In the genomic region with DNA sequence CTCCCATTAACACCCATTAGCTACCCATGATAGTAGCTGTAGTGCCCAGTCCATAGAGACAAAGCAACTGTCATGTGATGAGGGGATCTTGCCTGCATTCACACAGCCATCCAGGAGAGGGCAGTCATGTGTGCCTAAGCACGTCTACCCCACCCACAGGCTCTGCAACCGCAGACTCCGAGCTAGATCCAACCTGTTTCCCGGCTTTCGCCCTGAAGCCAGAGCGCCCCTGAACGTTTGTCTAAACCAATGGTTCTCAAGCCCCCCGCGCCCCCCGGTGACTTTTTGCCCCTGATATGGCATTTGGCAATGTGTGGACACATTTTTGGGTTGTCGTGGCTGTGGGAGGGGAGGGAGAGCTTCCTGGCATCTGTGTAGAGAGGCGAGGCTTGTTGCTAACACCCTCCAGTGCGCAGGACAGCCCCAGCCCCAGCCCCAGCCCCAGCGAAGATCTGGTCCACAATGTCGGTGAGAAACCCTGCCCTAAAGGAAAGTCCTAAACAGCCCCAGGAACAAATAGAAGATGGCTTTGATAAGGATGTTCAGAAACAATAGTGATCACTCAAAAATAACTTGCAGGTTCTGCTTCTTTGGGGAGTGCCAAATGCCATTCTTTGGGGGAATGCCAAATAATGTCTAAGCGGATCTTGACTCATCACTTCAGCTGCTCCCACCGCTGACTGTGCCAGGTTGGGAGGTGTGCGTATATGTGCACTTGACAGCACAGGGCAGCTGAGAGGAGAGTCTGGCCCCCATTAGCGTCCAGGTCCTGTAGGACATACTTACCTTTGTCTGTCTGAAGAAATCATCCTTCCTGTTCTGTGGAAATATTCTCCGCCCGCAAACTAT, we compare ENCODE assay signal across 1 cellular context.
TF ChIP-seq lines count a peak whose summit lies in the region.

No MANE protein-coding gene starts in this region.

TF ChIP-seq in HepG2, 621 proteins besides CTCF, POLR2A, EP300 and RAD21 (continued from another document and continues in another):
- TF ChIP-seq, protein P1, sequence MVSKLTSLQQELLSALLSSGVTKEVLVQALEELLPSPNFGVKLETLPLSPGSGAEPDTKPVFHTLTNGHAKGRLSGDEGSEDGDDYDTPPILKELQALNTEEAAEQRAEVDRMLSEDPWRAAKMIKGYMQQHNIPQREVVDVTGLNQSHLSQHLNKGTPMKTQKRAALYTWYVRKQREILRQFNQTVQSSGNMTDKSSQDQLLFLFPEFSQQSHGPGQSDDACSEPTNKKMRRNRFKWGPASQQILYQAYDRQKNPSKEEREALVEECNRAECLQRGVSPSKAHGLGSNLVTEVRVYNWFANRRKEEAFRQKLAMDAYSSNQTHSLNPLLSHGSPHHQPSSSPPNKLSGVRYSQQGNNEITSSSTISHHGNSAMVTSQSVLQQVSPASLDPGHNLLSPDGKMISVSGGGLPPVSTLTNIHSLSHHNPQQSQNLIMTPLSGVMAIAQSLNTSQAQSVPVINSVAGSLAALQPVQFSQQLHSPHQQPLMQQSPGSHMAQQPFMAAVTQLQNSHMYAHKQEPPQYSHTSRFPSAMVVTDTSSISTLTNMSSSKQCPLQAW (CRISPR knock-in tag; IDR thresholded peaks at IDR 0.05), result peak; percentile 60; the same call in 1 of the 2 replicates
- TF ChIP-seq SOX13 (IDR thresholded peaks at IDR 0.05) (no peak), SOX13 (CRISPR knock-in tag; conservative IDR thresholded peaks at IDR 0.05 in 1 of 2, IDR thresholded peaks at IDR 0.05 in 1 of 2) (peak in 1 of 2 experiments; percentile 32; a peak in 1 of 4 replicates), SALL1 (CRISPR knock-in tag; IDR thresholded peaks at IDR 0.05) (peak; percentile 70), SAP130 (CRISPR knock-in tag; IDR thresholded peaks at IDR 0.05; ENCODE audit: low read depth) (peak; percentile 53; the same call in 1 of the 2 replicates), CBFB (CRISPR knock-in tag; IDR thresholded peaks at IDR 0.05) (peak; percentile 52; the same call in 1 of the 2 replicates), SMC3 (IDR thresholded peaks at IDR 0.05; ENCODE audit: low read length) (peak; percentile 96), PPARG (CRISPR knock-in tag; conservative IDR thresholded peaks at IDR 0.05) (0 out of 2 replicates have a peak, but pooled peaks have one; percentile 27), ZNF460 (CRISPR knock-in tag; IDR thresholded peaks at IDR 0.05; ENCODE audit: borderline replicate concordance) (no peak), POGZ (CRISPR knock-in tag; IDR thresholded peaks at IDR 0.05) (0 out of 2 replicates have a peak, but pooled peaks have one; percentile 41), ZNF367 (CRISPR knock-in tag; IDR thresholded peaks at IDR 0.05; ENCODE audit: borderline replicate concordance) (no peak), TBX2 (CRISPR knock-in tag; IDR thresholded peaks at IDR 0.05; ENCODE audit: borderline replicate concordance) (no peak), CBX5 (CRISPR knock-in tag; IDR thresholded peaks at IDR 0.05; ENCODE audit: borderline replicate concordance) (peak; percentile 29; the same call in 1 of the 2 replicates), ZNF256 (CRISPR knock-in tag; conservative IDR thresholded peaks at IDR 0.05) (no peak), MED1 (CRISPR knock-in tag; IDR thresholded peaks at IDR 0.05) (peak; percentile 41; the same call in 1 of the 2 replicates), ZMYM4 (CRISPR knock-in tag; IDR thresholded peaks at IDR 0.05) (peak; percentile 80; the same call in 1 of the 2 replicates), GZF1 (CRISPR knock-in tag; IDR thresholded peaks at IDR 0.05) (no peak), ZMYM3 (CRISPR knock-in tag; IDR thresholded peaks at IDR 0.05) (0 out of 2 replicates have a peak, but pooled peaks have one; percentile 49), ZNF329 (CRISPR knock-in tag; IDR thresholded peaks at IDR 0.05; ENCODE audit: low read depth) (no peak), ZC3H13 (CRISPR knock-in tag; IDR thresholded peaks at IDR 0.05) (no peak), MYC (CRISPR knock-in tag; IDR thresholded peaks at IDR 0.05; ENCODE audit: borderline replicate concordance) (peak; percentile 13; the same call in 1 of the 2 replicates), FOXK1 (CRISPR knock-in tag; IDR thresholded peaks at IDR 0.05; ENCODE audit: borderline replicate concordance, low read depth) (peak; percentile 19; the same call in 1 of the 2 replicates), REPIN1 (CRISPR knock-in tag; IDR thresholded peaks at IDR 0.05; ENCODE audit: borderline replicate concordance, low read depth) (peak; percentile 78; the same call in 1 of the 2 replicates), SP1 (IDR thresholded peaks at IDR 0.05) (no peak), SP1 (CRISPR knock-in tag; IDR thresholded peaks at IDR 0.05) (peak; percentile 50; the same call in 1 of the 2 replicates), NONO (IDR thresholded peaks at IDR 0.05) (no peak), NONO (CRISPR knock-in tag; conservative IDR thresholded peaks at IDR 0.05) (0 out of 2 replicates have a peak, but pooled peaks have one; percentile 12), XRCC5 (optimal IDR thresholded peaks at IDR 0.05; ENCODE audit: low read length) (peak; percentile 67), ZNF878 (CRISPR knock-in tag; IDR thresholded peaks at IDR 0.05) (no peak; the same call in 1 of the 2 replicates), YEATS2 (CRISPR knock-in tag; IDR thresholded peaks at IDR 0.05; ENCODE audit: borderline replicate concordance) (peak; percentile 29; the same call in 1 of the 2 replicates), ZNF282 (IDR thresholded peaks at IDR 0.05; ENCODE audit: partially characterized antibody) (no peak)
- TF ChIP-seq, protein P2, sequence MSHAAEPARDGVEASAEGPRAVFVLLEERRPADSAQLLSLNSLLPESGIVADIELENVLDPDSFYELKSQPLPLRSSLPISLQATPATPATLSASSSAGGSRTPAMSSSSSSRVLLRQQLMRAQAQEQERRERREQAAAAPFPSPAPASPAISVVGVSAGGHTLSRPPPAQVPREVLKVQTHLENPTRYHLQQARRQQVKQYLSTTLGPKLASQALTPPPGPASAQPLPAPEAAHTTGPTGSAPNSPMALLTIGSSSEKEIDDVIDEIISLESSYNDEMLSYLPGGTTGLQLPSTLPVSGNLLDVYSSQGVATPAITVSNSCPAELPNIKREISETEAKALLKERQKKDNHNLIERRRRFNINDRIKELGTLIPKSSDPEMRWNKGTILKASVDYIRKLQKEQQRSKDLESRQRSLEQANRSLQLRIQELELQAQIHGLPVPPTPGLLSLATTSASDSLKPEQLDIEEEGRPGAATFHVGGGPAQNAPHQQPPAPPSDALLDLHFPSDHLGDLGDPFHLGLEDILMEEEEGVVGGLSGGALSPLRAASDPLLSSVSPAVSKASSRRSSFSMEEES (CRISPR knock-in tag; IDR thresholded peaks at IDR 0.05), result peak; percentile 96
- TF ChIP-seq, protein P3, sequence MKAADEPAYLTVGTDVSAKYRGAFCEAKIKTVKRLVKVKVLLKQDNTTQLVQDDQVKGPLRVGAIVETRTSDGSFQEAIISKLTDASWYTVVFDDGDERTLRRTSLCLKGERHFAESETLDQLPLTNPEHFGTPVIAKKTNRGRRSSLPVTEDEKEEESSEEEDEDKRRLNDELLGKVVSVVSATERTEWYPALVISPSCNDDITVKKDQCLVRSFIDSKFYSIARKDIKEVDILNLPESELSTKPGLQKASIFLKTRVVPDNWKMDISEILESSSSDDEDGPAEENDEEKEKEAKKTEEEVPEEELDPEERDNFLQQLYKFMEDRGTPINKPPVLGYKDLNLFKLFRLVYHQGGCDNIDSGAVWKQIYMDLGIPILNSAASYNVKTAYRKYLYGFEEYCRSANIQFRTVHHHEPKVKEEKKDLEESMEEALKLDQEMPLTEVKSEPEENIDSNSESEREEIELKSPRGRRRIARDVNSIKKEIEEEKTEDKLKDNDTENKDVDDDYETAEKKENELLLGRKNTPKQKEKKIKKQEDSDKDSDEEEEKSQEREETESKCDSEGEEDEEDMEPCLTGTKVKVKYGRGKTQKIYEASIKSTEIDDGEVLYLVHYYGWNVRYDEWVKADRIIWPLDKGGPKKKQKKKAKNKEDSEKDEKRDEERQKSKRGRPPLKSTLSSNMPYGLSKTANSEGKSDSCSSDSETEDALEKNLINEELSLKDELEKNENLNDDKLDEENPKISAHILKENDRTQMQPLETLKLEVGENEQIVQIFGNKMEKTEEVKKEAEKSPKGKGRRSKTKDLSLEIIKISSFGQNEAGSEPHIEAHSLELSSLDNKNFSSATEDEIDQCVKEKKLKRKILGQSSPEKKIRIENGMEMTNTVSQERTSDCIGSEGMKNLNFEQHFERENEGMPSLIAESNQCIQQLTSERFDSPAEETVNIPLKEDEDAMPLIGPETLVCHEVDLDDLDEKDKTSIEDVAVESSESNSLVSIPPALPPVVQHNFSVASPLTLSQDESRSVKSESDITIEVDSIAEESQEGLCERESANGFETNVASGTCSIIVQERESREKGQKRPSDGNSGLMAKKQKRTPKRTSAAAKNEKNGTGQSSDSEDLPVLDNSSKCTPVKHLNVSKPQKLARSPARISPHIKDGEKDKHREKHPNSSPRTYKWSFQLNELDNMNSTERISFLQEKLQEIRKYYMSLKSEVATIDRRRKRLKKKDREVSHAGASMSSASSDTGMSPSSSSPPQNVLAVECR (CRISPR knock-in tag; IDR thresholded peaks at IDR 0.05; ENCODE audit: borderline replicate concordance), result peak; percentile 44; the same call in 1 of the 2 replicates
- TF ChIP-seq, protein P4, sequence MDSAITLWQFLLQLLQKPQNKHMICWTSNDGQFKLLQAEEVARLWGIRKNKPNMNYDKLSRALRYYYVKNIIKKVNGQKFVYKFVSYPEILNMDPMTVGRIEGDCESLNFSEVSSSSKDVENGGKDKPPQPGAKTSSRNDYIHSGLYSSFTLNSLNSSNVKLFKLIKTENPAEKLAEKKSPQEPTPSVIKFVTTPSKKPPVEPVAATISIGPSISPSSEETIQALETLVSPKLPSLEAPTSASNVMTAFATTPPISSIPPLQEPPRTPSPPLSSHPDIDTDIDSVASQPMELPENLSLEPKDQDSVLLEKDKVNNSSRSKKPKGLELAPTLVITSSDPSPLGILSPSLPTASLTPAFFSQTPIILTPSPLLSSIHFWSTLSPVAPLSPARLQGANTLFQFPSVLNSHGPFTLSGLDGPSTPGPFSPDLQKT (CRISPR knock-in tag; IDR thresholded peaks at IDR 0.05; ENCODE audit: borderline replicate concordance), result no peak
- TF ChIP-seq, protein P5, sequence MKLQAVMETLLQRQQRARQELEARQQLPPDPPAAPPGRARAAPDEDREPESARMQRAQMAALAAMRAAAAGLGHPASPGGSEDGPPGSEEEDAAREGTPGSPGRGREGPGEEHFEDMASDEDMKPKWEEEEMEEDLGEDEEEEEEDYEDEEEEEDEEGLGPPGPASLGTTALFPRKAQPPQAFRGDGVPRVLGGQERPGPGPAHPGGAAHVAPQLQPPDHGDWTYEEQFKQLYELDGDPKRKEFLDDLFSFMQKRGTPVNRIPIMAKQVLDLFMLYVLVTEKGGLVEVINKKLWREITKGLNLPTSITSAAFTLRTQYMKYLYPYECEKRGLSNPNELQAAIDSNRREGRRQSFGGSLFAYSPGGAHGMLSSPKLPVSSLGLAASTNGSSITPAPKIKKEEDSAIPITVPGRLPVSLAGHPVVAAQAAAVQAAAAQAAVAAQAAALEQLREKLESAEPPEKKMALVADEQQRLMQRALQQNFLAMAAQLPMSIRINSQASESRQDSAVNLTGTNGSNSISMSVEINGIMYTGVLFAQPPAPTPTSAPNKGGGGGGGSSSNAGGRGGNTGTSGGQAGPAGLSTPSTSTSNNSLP (IDR thresholded peaks at IDR 0.05; ENCODE audit: low read depth, low read length), result 0 out of 2 replicates have a peak, but pooled peaks have one; percentile 34
- TF ChIP-seq, protein P6, sequence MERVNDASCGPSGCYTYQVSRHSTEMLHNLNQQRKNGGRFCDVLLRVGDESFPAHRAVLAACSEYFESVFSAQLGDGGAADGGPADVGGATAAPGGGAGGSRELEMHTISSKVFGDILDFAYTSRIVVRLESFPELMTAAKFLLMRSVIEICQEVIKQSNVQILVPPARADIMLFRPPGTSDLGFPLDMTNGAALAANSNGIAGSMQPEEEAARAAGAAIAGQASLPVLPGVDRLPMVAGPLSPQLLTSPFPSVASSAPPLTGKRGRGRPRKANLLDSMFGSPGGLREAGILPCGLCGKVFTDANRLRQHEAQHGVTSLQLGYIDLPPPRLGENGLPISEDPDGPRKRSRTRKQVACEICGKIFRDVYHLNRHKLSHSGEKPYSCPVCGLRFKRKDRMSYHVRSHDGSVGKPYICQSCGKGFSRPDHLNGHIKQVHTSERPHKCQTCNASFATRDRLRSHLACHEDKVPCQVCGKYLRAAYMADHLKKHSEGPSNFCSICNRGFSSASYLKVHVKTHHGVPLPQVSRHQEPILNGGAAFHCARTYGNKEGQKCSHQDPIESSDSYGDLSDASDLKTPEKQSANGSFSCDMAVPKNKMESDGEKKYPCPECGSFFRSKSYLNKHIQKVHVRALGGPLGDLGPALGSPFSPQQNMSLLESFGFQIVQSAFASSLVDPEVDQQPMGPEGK (CRISPR knock-in tag; IDR thresholded peaks at IDR 0.05), result peak; percentile 25
- TF ChIP-seq, protein P7, sequence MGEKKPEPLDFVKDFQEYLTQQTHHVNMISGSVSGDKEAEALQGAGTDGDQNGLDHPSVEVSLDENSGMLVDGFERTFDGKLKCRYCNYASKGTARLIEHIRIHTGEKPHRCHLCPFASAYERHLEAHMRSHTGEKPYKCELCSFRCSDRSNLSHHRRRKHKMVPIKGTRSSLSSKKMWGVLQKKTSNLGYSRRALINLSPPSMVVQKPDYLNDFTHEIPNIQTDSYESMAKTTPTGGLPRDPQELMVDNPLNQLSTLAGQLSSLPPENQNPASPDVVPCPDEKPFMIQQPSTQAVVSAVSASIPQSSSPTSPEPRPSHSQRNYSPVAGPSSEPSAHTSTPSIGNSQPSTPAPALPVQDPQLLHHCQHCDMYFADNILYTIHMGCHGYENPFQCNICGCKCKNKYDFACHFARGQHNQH (CRISPR knock-in tag; IDR thresholded peaks at IDR 0.05), result 0 out of 2 replicates have a peak, but pooled peaks have one; percentile 39
- TF ChIP-seq, protein P8, sequence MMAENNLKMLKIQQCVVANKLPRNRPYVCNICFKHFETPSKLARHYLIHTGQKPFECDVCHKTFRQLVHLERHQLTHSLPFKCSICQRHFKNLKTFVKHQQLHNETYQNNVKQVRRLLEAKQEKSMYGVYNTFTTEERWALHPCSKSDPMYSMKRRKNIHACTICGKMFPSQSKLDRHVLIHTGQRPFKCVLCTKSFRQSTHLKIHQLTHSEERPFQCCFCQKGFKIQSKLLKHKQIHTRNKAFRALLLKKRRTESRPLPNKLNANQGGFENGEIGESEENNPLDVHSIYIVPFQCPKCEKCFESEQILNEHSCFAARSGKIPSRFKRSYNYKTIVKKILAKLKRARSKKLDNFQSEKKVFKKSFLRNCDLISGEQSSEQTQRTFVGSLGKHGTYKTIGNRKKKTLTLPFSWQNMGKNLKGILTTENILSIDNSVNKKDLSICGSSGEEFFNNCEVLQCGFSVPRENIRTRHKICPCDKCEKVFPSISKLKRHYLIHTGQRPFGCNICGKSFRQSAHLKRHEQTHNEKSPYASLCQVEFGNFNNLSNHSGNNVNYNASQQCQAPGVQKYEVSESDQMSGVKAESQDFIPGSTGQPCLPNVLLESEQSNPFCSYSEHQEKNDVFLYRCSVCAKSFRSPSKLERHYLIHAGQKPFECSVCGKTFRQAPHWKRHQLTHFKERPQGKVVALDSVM (CRISPR knock-in tag; IDR thresholded peaks at IDR 0.05), result no peak
- TF ChIP-seq, protein P9, sequence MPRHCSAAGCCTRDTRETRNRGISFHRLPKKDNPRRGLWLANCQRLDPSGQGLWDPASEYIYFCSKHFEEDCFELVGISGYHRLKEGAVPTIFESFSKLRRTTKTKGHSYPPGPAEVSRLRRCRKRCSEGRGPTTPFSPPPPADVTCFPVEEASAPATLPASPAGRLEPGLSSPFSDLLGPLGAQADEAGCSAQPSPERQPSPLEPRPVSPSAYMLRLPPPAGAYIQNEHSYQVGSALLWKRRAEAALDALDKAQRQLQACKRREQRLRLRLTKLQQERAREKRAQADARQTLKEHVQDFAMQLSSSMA (CRISPR knock-in tag; IDR thresholded peaks at IDR 0.05), result 0 out of 2 replicates have a peak, but pooled peaks have one; percentile 33
- TF ChIP-seq, protein P10, sequence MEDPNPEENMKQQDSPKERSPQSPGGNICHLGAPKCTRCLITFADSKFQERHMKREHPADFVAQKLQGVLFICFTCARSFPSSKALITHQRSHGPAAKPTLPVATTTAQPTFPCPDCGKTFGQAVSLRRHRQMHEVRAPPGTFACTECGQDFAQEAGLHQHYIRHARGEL (CRISPR knock-in tag; IDR thresholded peaks at IDR 0.05), result no peak
